9 cellular contexts compared by ENCODE assay signal in genomic region chr5:39402140-39402539, GRCh38. TPM values are rescaled to one million over a fixed set of nuclear protein-coding genes. Genes with fewer than 3 reads are reported as not detected.
"Had no signal": no experiment of that assay in that cellular context is flagged by ENCODE, and none has a peak within 500 bp of the region (broad histone marks: within the 10 kb centered on the region; RNA-seq: fewer than 3 reads in every experiment).

No MANE protein-coding gene starts in this region.

RNA-seq across cellular contexts. Expression of gene C9, which starts 37.8 kb away (rescaled TPM):
- total RNA-seq: chondrocyte, endothelial cell of umbilical vein, esophagus mucosa, right atrium auricular region, T-helper 17 cell had no signal
- polyA plus RNA-seq: adipose tissue, neural cell, psoas muscle, spleen had no signal
